In genomic region chr13:49549289-49549688, GRCh38 we compare ENCODE assay signal across 18 cellular contexts. TPM values are rescaled to one million over a fixed set of nuclear protein-coding genes. Genes with fewer than 3 reads are reported as not detected.
A peak's percentile ranks its signal among the peaks of the same experiment; 100 is the strongest.
DNase-seq lines count a peak whose midpoint lies in the region; ATAC-seq, FAIRE-seq and TF ChIP-seq lines count a peak whose summit lies in the region.
"Had no signal": no experiment of that assay in that cellular context is flagged by ENCODE, and none has a peak within 500 bp of the region (broad histone marks: within the 10 kb centered on the region; RNA-seq: fewer than 3 reads in every experiment).

No MANE protein-coding gene starts in this region.

- FAIRE-seq in bronchial epithelial cell (lab: Jason Lieb, UNC) (no peak), keratinocyte (lab: Jason Lieb, UNC) (no peak)

- no peaks in the 10 kb centered on the region for H3K9me2 ChIP-seq in HCT116 (ENCODE audit: insufficient read depth)

- no TSS peak for BruUV-seq in HCT116 (replicated peaks; lab: Mats Ljungman, UMichigan)

- no peak overlapping the region for H3K27ac ChIP-seq in HCT116 (ENCODE audit: low read depth, low read length)
- no peak overlapping the region for H3K27ac ChIP-seq in keratinocyte (ENCODE audit: control insufficient read depth, insufficient read depth, low read length)
- H3K27ac ChIP-seq: sigmoid colon, VCaP had no signal

- H3K9ac ChIP-seq in HCT116 (ENCODE audit: low read length) (no peak overlapping the region), keratinocyte (ENCODE audit: control insufficient read depth, extremely low read depth, insufficient read depth, low read length) (no peak overlapping the region)

- H3K4me1 ChIP-seq in BE2C, result no peaks in the 10 kb centered on the region; the same call in 1 of the 2 replicates
- H3K4me1 ChIP-seq in HCT116 (ENCODE audit: control insufficient read depth in 1 of 2, insufficient read depth in 2 of 2, low read length in 2 of 2), result no peaks in the 10 kb centered on the region
- no peaks in the 10 kb centered on the region for H3K4me1 ChIP-seq in keratinocyte (ENCODE audit: control insufficient read depth, extremely low read depth, insufficient read depth, low read length)
- H3K4me1 ChIP-seq: sigmoid colon had no signal

- CTCF ChIA-PET in HCT116 (lab: Charles Lee), result no interaction called here

- RAD21 ChIA-PET in HCT116 (lab: Charles Lee; ENCODE audit: low non-redundant PET in 1 of 2, low total read pairs in 2 of 2, uncharacterized antibody in 2 of 2, unreplicated experiment in 2 of 2), result no interaction called here

- no peaks in the 10 kb centered on the region for H3K9me1 ChIP-seq in keratinocyte (ENCODE audit: control insufficient read depth, extremely low read depth, insufficient read depth, low read length)

- H2AFZ ChIP-seq in HCT116 (ENCODE audit: low read depth, low read length, poor library complexity, severe bottlenecking) (no peak overlapping the region), keratinocyte (ENCODE audit: control insufficient read depth, low read length) (no peak overlapping the region)

- H3K9me3 ChIP-seq in BE2C (no peaks in the 10 kb centered on the region), HCT116 (ENCODE audit: control insufficient read depth in 1 of 2, insufficient read depth in 1 of 2, low read depth in 1 of 2, low read length in 2 of 2) (no peaks in the 10 kb centered on the region), keratinocyte (ENCODE audit: control insufficient read depth, low read depth, low read length) (no peaks in the 10 kb centered on the region)
- H3K9me3 ChIP-seq: sigmoid colon had no signal

- H3K36me3 ChIP-seq in BE2C, result peaks cover 27% of the 10 kb centered on the region
- peaks cover 0 to 3% of the 10 kb centered on the region in 2 experiments; a peak in 2 of 4 replicates for H3K36me3 ChIP-seq in HCT116 (ENCODE audit: control insufficient read depth in 1 of 2, insufficient read depth in 2 of 2, low read length in 2 of 2)
- peaks cover 3% of the 10 kb centered on the region for H3K36me3 ChIP-seq in bronchial epithelial cell (ENCODE audit: control insufficient read depth, insufficient read depth, low read length)
- peaks cover 15 to 25% of the 10 kb centered on the region in 2 experiments for H3K36me3 ChIP-seq in keratinocyte (ENCODE audit: control insufficient read depth in 2 of 2, extremely low read depth in 1 of 2, insufficient read depth in 2 of 2, low read length in 2 of 2)

- peak; percentile 10; the same call in 1 of the 2 replicates for TF ChIP-seq CTCF in BE2C (IDR thresholded peaks at IDR 0.05; ENCODE audit: low read depth, low read length)
- peak in 2 of 3 experiments; percentile 42 to 44; a peak in 4 of 6 replicates for TF ChIP-seq CTCF in HCT116 (IDR thresholded peaks at IDR 0.05 in 2 of 3, conservative IDR thresholded peaks at IDR 0.05 in 1 of 3; ENCODE audit: borderline replicate concordance in 1 of 3, insufficient read depth in 1 of 3, low read depth in 2 of 3, low read length in 2 of 3)
- peak; percentile 14 for TF ChIP-seq CTCF in bronchial epithelial cell (IDR thresholded peaks at IDR 0.05; ENCODE audit: insufficient read depth, low read length, severe bottlenecking)
- TF ChIP-seq CTCF in keratinocyte (optimal IDR thresholded peaks at IDR 0.05 in 1 of 3, IDR thresholded peaks at IDR 0.05 in 1 of 3, conservative IDR thresholded peaks at IDR 0.05 in 1 of 3; ENCODE audit: extremely low read depth in 1 of 3, insufficient read depth in 2 of 3, low read length in 3 of 3), result peak; percentile 21 to 38 (median 34)

- H3K27me3 ChIP-seq in BE2C, result no peaks in the 10 kb centered on the region
- H3K27me3 ChIP-seq in HCT116 (ENCODE audit: insufficient read depth, low read length), result no peaks in the 10 kb centered on the region
- no peaks in the 10 kb centered on the region for H3K27me3 ChIP-seq in bronchial epithelial cell (ENCODE audit: control insufficient read depth, insufficient read depth, low read length)
- no peaks in the 10 kb centered on the region for H3K27me3 ChIP-seq in keratinocyte (ENCODE audit: control insufficient read depth, extremely low read depth, insufficient read depth, low read length)
- H3K27me3 ChIP-seq: sigmoid colon had no signal

- TF ChIP-seq POLR2A in HCT116 (IDR thresholded peaks at IDR 0.05; ENCODE audit: borderline replicate concordance, extremely low read depth, insufficient read depth, insufficient read length), result no peak

- dilution Hi-C loops in keratinocyte (cut with MboI; ENCODE audit: extremely low pct_ligation_motif_present, low sequenced_read_pairs), result no loop called here

- intact Hi-C loops in HCT116 (cut with micrococcal nuclease), result no loop called here

- POLR2A ChIA-PET in HCT116 (lab: Charles Lee), result no interaction called here

- H3K4me3 ChIP-seq in BE2C (ENCODE audit: low read depth, low read length) (no peak overlapping the region), HCT116 (replicated peaks in 1 of 2; ENCODE audit: low read depth in 1 of 2, low read length in 2 of 2) (no peak overlapping the region), bronchial epithelial cell (ENCODE audit: low read depth, low read length) (no peak overlapping the region), keratinocyte (ENCODE audit: control insufficient read depth in 2 of 3, extremely low read depth in 1 of 3, insufficient read depth in 2 of 3, low read depth in 1 of 3, low read length in 3 of 3) (no peak overlapping the region)
- H3K4me3 ChIP-seq: sigmoid colon had no signal

- DNase-seq in BE2C (no peak), HCT116 (ENCODE audit: low read depth, low spot score) (no peak), bronchial epithelial cell (ENCODE audit: low read depth) (no peak), keratinocyte (ENCODE audit: low read depth, low spot score) (no peak), NCI-H2171 (lab: John Stamatoyannopoulos, UW) (no peak), D341Med (ENCODE audit: low spot score) (no peak)
- DNase-seq: activated effector memory CD4-positive, alpha-beta T cell treated with anti-CD3 and anti-CD28 coated beads, Interleukin-2, amount 50 U/mL, for 16 hours; cortex of kidney; DMS 273 treated with DMSO at 0.1 percent for 48 hours; left cardiac atrium; NCI-H1048; occipital lobe; sigmoid colon; stimulated activated CD4-positive, alpha-beta T cell treated with anti-CD3 and anti-CD28 coated beads, Interleukin-1b, Interleukin-23, amount 100 ng/mL, for 48 hours; T-helper 1 cell had no signal

- H4K20me1 ChIP-seq in HCT116 (ENCODE audit: insufficient read depth), result no peaks in the 10 kb centered on the region
- H4K20me1 ChIP-seq in keratinocyte (ENCODE audit: control insufficient read depth, extremely low read depth, insufficient read depth, low read length), result no peaks in the 10 kb centered on the region

- ATAC-seq in HCT116 (0 out of 2 replicates have a peak, but pooled peaks have one; percentile 44), HG03039 (IDR thresholded peaks at IDR 0.05; ENCODE audit: unreplicated experiment) (no peak), GM21717 (IDR thresholded peaks at IDR 0.05; ENCODE audit: unreplicated experiment) (no peak)
- ATAC-seq: left cardiac atrium had no signal

- H3K4me2 ChIP-seq in HCT116 (ENCODE audit: low read length), result no peak overlapping the region
- H3K4me2 ChIP-seq in keratinocyte (ENCODE audit: control insufficient read depth, extremely low read depth, insufficient read depth, low read depth, low read length), result no peak overlapping the region

- no peak for TF ChIP-seq RAD21 in HCT116 (IDR thresholded peaks at IDR 0.05; ENCODE audit: low read depth)

- H3K79me2 ChIP-seq in HCT116 (ENCODE audit: insufficient read depth, low read length) (no peaks in the 10 kb centered on the region), keratinocyte (ENCODE audit: control insufficient read depth, insufficient read depth, low read length) (no peaks in the 10 kb centered on the region)

TF ChIP-seq in HCT116, 20 proteins besides CTCF, POLR2A, EP300 and RAD21 (continues in another document):
- TF ChIP-seq SRF (IDR thresholded peaks at IDR 0.05; ENCODE audit: low read depth), result no peak
- TF ChIP-seq ZBTB33 (IDR thresholded peaks at IDR 0.05; ENCODE audit: extremely low read depth, insufficient replicate concordance, low read length), result no peak

RNA-seq across cellular contexts. Expression of gene RCBTB1, which starts 36.1 kb away (rescaled TPM):
- polyA plus RNA-seq in BE2C (2012; ENCODE audit: insufficient read depth, insufficient read length, low read depth), result 13.7 TPM
- total RNA-seq in HCT116 (2021; ENCODE audit: unreplicated experiment) (22.2 TPM), bronchial epithelial cell (10.4 and 21.3 TPM in 2 replicates)
- polyA plus RNA-seq in HCT116 (2012), result 6.5 and 8.3 TPM in 2 replicates
- polyA plus RNA-seq in keratinocyte, result 19.4 to 26.9 TPM (median 23.5 TPM) in 3 replicates
- polyA plus RNA-seq in keratinocyte (2011; ENCODE audit: low read depth), result 6.5 TPM
- 16.6 and 25.8 TPM in 2 replicates for polyA plus RNA-seq in keratinocyte (2011; cell fraction: cytosol; rRNA removed)
- 30.9 and 43.5 TPM in 2 replicates for polyA plus RNA-seq in keratinocyte (2011; cell fraction: nucleus; rRNA removed)
- polyA plus RNA-seq in keratinocyte (2012; ENCODE audit: low replicate concordance), result 11.2 and 20.3 TPM in 2 replicates
- polyA minus RNA-seq in keratinocyte, result 13.4 to 34.2 TPM (median 14.0 TPM) in 3 replicates
- 22.8 TPM for polyA minus RNA-seq in keratinocyte (2011; cell fraction: cytosol; rRNA and poly(A)+ RNA removed)
- polyA minus RNA-seq in keratinocyte (2011; cell fraction: nucleus; rRNA and poly(A)+ RNA removed), result 15.1 and 31.3 TPM in 2 replicates

RNA-seq across cellular contexts. Expression of gene PHF11, which starts 53.5 kb away (rescaled TPM):
- polyA plus RNA-seq in BE2C (2012; ENCODE audit: insufficient read depth, insufficient read length, low read depth), result 0.90 TPM
- total RNA-seq in HCT116 (2021; ENCODE audit: unreplicated experiment), result 12.1 TPM
- polyA plus RNA-seq in HCT116 (2012), result 8.8 and 11.0 TPM in 2 replicates
- total RNA-seq in bronchial epithelial cell, result 7.9 and 9.5 TPM in 2 replicates
- polyA plus RNA-seq in keratinocyte, result 18.0 to 32.9 TPM (median 20.0 TPM) in 3 replicates
- polyA plus RNA-seq in keratinocyte (2011; ENCODE audit: low read depth), result 39.1 TPM
- 14.8 and 32.7 TPM in 2 replicates for polyA plus RNA-seq in keratinocyte (2011; cell fraction: cytosol; rRNA removed)
- polyA plus RNA-seq in keratinocyte (2011; cell fraction: nucleus; rRNA removed), result 33.2 and 39.0 TPM in 2 replicates
- polyA plus RNA-seq in keratinocyte (2012; ENCODE audit: low replicate concordance), result 17.5 and 25.6 TPM in 2 replicates
- 7.8 to 18.1 TPM (median 12.6 TPM) in 3 replicates for polyA minus RNA-seq in keratinocyte
- 7.9 TPM for polyA minus RNA-seq in keratinocyte (2011; cell fraction: cytosol; rRNA and poly(A)+ RNA removed)
- 5.7 and 8.0 TPM in 2 replicates for polyA minus RNA-seq in keratinocyte (2011; cell fraction: nucleus; rRNA and poly(A)+ RNA removed)
